In the genomic region with DNA sequence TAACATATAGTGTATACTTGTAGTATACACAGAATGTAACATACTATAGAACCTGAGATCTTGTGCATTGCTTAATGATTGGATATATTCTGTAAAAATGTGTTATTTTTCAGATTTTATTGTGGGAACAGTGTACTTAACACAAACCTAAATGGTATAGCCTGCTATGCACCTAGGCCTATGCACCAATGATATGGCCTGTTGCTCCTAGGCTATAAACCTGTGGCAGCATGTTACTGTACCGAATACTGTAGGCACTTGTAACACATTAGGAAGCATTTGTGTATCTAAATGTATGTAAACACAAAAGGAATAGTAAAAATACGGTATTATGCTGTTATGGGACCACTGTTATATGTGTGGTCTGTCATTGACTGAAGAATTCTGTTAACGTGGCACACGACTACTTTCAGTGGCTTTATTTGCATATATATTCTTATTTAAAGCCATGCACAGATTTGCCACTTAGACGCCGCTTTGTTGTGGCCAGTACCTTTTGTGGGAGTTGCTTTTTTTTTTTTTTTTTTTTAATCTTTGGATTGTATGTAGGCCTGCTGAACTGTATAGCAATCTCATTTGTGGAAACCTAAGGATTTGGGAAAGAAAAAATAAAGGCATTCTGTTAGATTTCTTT, we compare ENCODE assay signal across 16 cellular contexts. TPM values are rescaled to one million over a fixed set of nuclear protein-coding genes. Genes with fewer than 3 reads are reported as not detected.
DNase-seq lines count a peak whose midpoint lies in the region; ATAC-seq, FAIRE-seq and TF ChIP-seq lines count a peak whose summit lies in the region.
"Had no signal": no experiment of that assay in that cellular context is flagged by ENCODE, and none has a peak within 500 bp of the region (broad histone marks: within the 10 kb centered on the region; RNA-seq: fewer than 3 reads in every experiment).

No MANE protein-coding gene starts in this region.

- POLR2A ChIA-PET in CD8-positive, alpha-beta T cell (lab: Charles Lee), result no interaction called here
- POLR2A ChIA-PET in K562 (lab: Yijun Ruan, JAX), result no interaction called here

- H2AFZ ChIP-seq in K562 (ENCODE audit: low read depth, low read length), result no peak overlapping the region

- H3K9me3 Mint-ChIP-seq in CD8-positive, alpha-beta T cell, result no peaks in the 10 kb centered on the region
- H3K9me3 Mint-ChIP-seq: activated CD4-positive, alpha-beta T cell treated with anti-CD3 and anti-CD28 coated beads, Interleukin-2, amount 10 ng/mL, durations not matched to agents 24 days and 14 days; activated T-cell treated with anti-CD3 and anti-CD28 coated beads, Interleukin-2, amount 50 U/mL, for 24 hours had no signal

- H3K27me3 ChIP-seq in CD8-positive, alpha-beta T cell (ENCODE audit: insufficient read depth, low read length), result no peaks in the 10 kb centered on the region
- H3K27me3 ChIP-seq in K562 (ENCODE audit: control insufficient read depth in 2 of 2, insufficient read depth in 2 of 2, low read length in 2 of 2) (no peaks in the 10 kb centered on the region), thyroid gland (no peaks in the 10 kb centered on the region), small intestine (ENCODE audit: control insufficient read depth in 2 of 2, insufficient read depth in 2 of 2, low read length in 2 of 2) (no peaks in the 10 kb centered on the region)
- H3K27me3 ChIP-seq: sigmoid colon, upper lobe of left lung had no signal

- H3K4me2 ChIP-seq in K562 (ENCODE audit: insufficient read depth, low read length), result no peak overlapping the region

- FAIRE-seq in K562 (lab: Jason Lieb, UNC), result no peak
- FAIRE-seq in small intestine (lab: Jason Lieb, UNC), result no peak

- H3K36me3 Mint-ChIP-seq in CD8-positive, alpha-beta T cell, result peaks cover 10% of the 10 kb centered on the region

- TF ChIP-seq POLR2A in K562 (conservative IDR thresholded peaks at IDR 0.05), result no peak
- TF ChIP-seq POLR2A in thyroid gland (IDR thresholded peaks at IDR 0.05), result no peak

- peaks cover 99% of the 10 kb centered on the region for H3K79me2 ChIP-seq in K562 (ENCODE audit: control insufficient read depth, insufficient read depth, low read length)

- ATAC-seq in CD8-positive, alpha-beta T cell, result peak; percentile 36
- ATAC-seq in GM18907 (IDR thresholded peaks at IDR 0.05; ENCODE audit: unreplicated experiment) (peak; percentile 47), HG03342 (IDR thresholded peaks at IDR 0.05; ENCODE audit: unreplicated experiment) (peak; percentile 52), K562 (peak; percentile 37; the same call in 1 of the 3 replicates)

- no peak overlapping the region for H3K27ac Mint-ChIP-seq in CD8-positive, alpha-beta T cell
- H3K27ac Mint-ChIP-seq: activated CD4-positive, alpha-beta T cell treated with anti-CD3 and anti-CD28 coated beads, Interleukin-2, amount 10 ng/mL, durations not matched to agents 24 days and 14 days had no signal

- H3K4me1 ChIP-seq in CD8-positive, alpha-beta T cell (ENCODE audit: insufficient read depth, low read length), result peaks cover 89% of the 10 kb centered on the region
- peaks cover 3 to 8% of the 10 kb centered on the region in 2 experiments; a peak in 1 of 5 replicates for H3K4me1 ChIP-seq in K562 (replicated peaks in 1 of 2; ENCODE audit: control insufficient read depth in 2 of 2, insufficient read depth in 2 of 2, low read length in 2 of 2)
- peaks cover 33 to 45% of the 10 kb centered on the region in 2 donors for H3K4me1 ChIP-seq in thyroid gland
- H3K4me1 ChIP-seq in small intestine (ENCODE audit: control insufficient read depth in 2 of 2, insufficient read depth in 1 of 2, low read depth in 1 of 2, low read length in 1 of 2), result peaks cover 9 to 32% of the 10 kb centered on the region in 2 donors

- H3K4me1 Mint-ChIP-seq in CD8-positive, alpha-beta T cell (ENCODE audit: low read depth), result peaks cover 91% of the 10 kb centered on the region

- no peaks in the 10 kb centered on the region for H3K9me1 ChIP-seq in K562 (ENCODE audit: control insufficient read depth, insufficient read depth, low read length)

- no peak overlapping the region for H3K9ac ChIP-seq in K562 (ENCODE audit: insufficient read depth in 1 of 2, low read depth in 2 of 2, low read length in 2 of 2)

- H3K27me3 Mint-ChIP-seq in CD8-positive, alpha-beta T cell (ENCODE audit: low read depth), result no peaks in the 10 kb centered on the region
- H3K27me3 Mint-ChIP-seq: activated CD4-positive, alpha-beta T cell treated with anti-CD3 and anti-CD28 coated beads, Interleukin-2, amount 10 ng/mL, durations not matched to agents 24 days and 14 days; activated T-cell treated with anti-CD3 and anti-CD28 coated beads, Interleukin-2, amount 50 U/mL, for 24 hours had no signal

- DNase-seq in CD8-positive, alpha-beta T cell, result no peak
- DNase-seq in K562 (ENCODE audit: extremely low read depth in 1 of 4, low spot score in 3 of 4), result no peak
- DNase-seq in NCI-H82 treated with DMSO at 0.1 percent for 48 hours (lab: John Stamatoyannopoulos, UW; ENCODE audit: unreplicated experiment), result no peak
- no peak for DNase-seq in thyroid gland
- no peak for DNase-seq in small intestine
- no peak for DNase-seq in activated CD8-positive, alpha-beta memory T cell treated with anti-CD3 and anti-CD28 coated beads, Interleukin-2, amount 50 U/mL, for 4 hours
- DNase-seq: activated CD4-positive, alpha-beta T cell treated with anti-CD3 and anti-CD28 coated beads, Interleukin-2, amount 10 ng/mL, durations not matched to agents 24 days and 14 days; activated T-cell treated with anti-CD3 and anti-CD28 coated beads, Interleukin-2, amount 50 U/mL, for 24 hours; amygdala; mesenchymal stem cell; NCI-H345; sigmoid colon; stimulated activated CD4-positive, alpha-beta T cell treated with anti-CD3 and anti-CD28 coated beads, Interleukin-4, amount 100 ng/mL, for 1 hour; upper lobe of left lung had no signal

- H3K4me3 Mint-ChIP-seq in CD8-positive, alpha-beta T cell, result peak overlapping the region; percentile 8
- H3K4me3 Mint-ChIP-seq: activated CD4-positive, alpha-beta T cell treated with anti-CD3 and anti-CD28 coated beads, Interleukin-2, amount 10 ng/mL, durations not matched to agents 24 days and 14 days; activated T-cell treated with anti-CD3 and anti-CD28 coated beads, Interleukin-2, amount 50 U/mL, for 24 hours had no signal

- H3K27ac ChIP-seq in CD8-positive, alpha-beta T cell (ENCODE audit: low read depth, low read length), result no peak overlapping the region
- H3K27ac ChIP-seq in K562 (ENCODE audit: extremely low read depth, low read depth, low read length), result no peak overlapping the region
- H3K27ac ChIP-seq in thyroid gland, result no peak overlapping the region
- H3K27ac ChIP-seq in small intestine (ENCODE audit: low read depth in 1 of 2, low read length in 1 of 2), result no peak overlapping the region
- H3K27ac ChIP-seq: upper lobe of left lung had no signal

- in situ Hi-C loops in K562 (cut with MboI), result no loop called here

- TF ChIP-seq CTCF in CD8-positive, alpha-beta T cell (IDR thresholded peaks at IDR 0.05), result no peak
- TF ChIP-seq CTCF in K562 (IDR thresholded peaks at IDR 0.05 in 2 of 3, conservative IDR thresholded peaks at IDR 0.05 in 1 of 3; ENCODE audit: insufficient read depth in 2 of 3, low read depth in 1 of 3, low read length in 3 of 3) (no peak), thyroid gland (IDR thresholded peaks at IDR 0.05) (no peak)

- H3K36me3 ChIP-seq in CD8-positive, alpha-beta T cell (ENCODE audit: insufficient read depth, low read length), result no peaks in the 10 kb centered on the region
- peaks cover 20% of the 10 kb centered on the region for H3K36me3 ChIP-seq in K562 (ENCODE audit: control insufficient read depth, insufficient read depth, low read length)
- H3K36me3 ChIP-seq in thyroid gland, result no peaks in the 10 kb centered on the region
- no peaks in the 10 kb centered on the region for H3K36me3 ChIP-seq in small intestine (ENCODE audit: control insufficient read depth in 2 of 2, insufficient read depth in 2 of 2, low read length in 2 of 2)
- H3K36me3 ChIP-seq: sigmoid colon, upper lobe of left lung had no signal

- TF ChIP-seq RAD21 in K562 (CRISPR knock-in tag; conservative IDR thresholded peaks at IDR 0.05 in 1 of 2, IDR thresholded peaks at IDR 0.05 in 1 of 2), result no peak

- H3K4me3 ChIP-seq in CD8-positive, alpha-beta T cell (ENCODE audit: low read depth, low read length), result no peak overlapping the region
- H3K4me3 ChIP-seq in K562 (no peak overlapping the region), thyroid gland (replicated peaks in 1 of 3) (no peak overlapping the region), small intestine (ENCODE audit: low read depth in 1 of 2, low read length in 2 of 2) (no peak overlapping the region)
- H3K4me3 ChIP-seq: sigmoid colon, upper lobe of left lung had no signal

- 85% methylated on average over 6 of the region's 6 CpGs for whole genome bisulfite sequencing in K562 (ENCODE audit: insufficient coverage, low coverage, missing lambda C conversion rate)
- WGBS in thyroid gland, 2 donors, result 88 to 92% methylated on average over 6 of the region's 6 CpGs
- 58 to 69% (median 59%) methylated on average over 6 of the region's 6 CpGs for WGBS in small intestine, 3 donors

- intact Hi-C loops in CD8-positive, alpha-beta T cell (cut with DNase I, micrococcal nuclease), result loop anchor here in 1 of 2 experiments (10.0 kb wide), 1 partner anchor 975 kb away; a partner anchor contains a TSS
- intact Hi-C loops in K562 (cut with micrococcal nuclease) (no loop called here), thyroid gland (cut with DNase I) (no loop called here)

- no TSS peak for BruUV-seq in K562 (replicated peaks; lab: Mats Ljungman, UMichigan)

- CTCF ChIA-PET in CD8-positive, alpha-beta T cell (lab: Charles Lee), result no interaction called here
- CTCF ChIA-PET in K562 (lab: Yijun Ruan, JAX; ENCODE audit: low intra/inter-chr PET ratio), result no interaction called here

- no peaks in the 10 kb centered on the region for H3K9me3 ChIP-seq in CD8-positive, alpha-beta T cell (ENCODE audit: low read length)
- no peaks in the 10 kb centered on the region for H3K9me3 ChIP-seq in K562 (replicated peaks; ENCODE audit: control insufficient read depth, insufficient read depth, low read depth, low read length)
- no peaks in the 10 kb centered on the region for H3K9me3 ChIP-seq in thyroid gland
- no peaks in the 10 kb centered on the region for H3K9me3 ChIP-seq in small intestine (ENCODE audit: control insufficient read depth, low read depth)
- H3K9me3 ChIP-seq: sigmoid colon, upper lobe of left lung had no signal

- no peak for TF ChIP-seq EP300 in K562 (IDR thresholded peaks at IDR 0.05; ENCODE audit: low read length)

- H4K20me1 ChIP-seq in K562 (replicated peaks; ENCODE audit: control insufficient read depth, insufficient read depth, low read length), result peaks cover 42% of the 10 kb centered on the region

RNA-seq across cellular contexts. Expression of a gene that starts 7.4 kb away (rescaled TPM):
- 100 to 1,000 TPM; 164 to 176 TPM for total RNA-seq in CD8-positive, alpha-beta T cell
- 103 and 354 TPM in 2 replicates for total RNA-seq in K562 (2011; cell fraction: chromatin; rRNA removed; ENCODE audit: low replicate concordance)
- 51.4 and 78.0 TPM in 2 replicates for total RNA-seq in K562 (2011; cell fraction: nucleolus; rRNA removed)
- 169 and 319 TPM in 2 replicates for total RNA-seq in K562 (2011; cell fraction: nucleoplasm; rRNA removed)
- 61.9 and 80.9 TPM in 2 replicates for total RNA-seq in K562 (2014; rRNA removed)
- total RNA-seq in K562 (2014; rRNA removed; fragmentation: Illumina TruSeq; extraction: Trizol), result 95.8 and 110 TPM in 2 replicates
- total RNA-seq in K562 (2015; rRNA removed; fragmentation: Illumina TruSeq; extraction: Trizol), result 83.5 and 95.9 TPM in 2 replicates
- 135 and 139 TPM in 2 replicates for total RNA-seq in K562 (2021)
- polyA plus RNA-seq in K562 (2011; rRNA removed), result 154 and 199 TPM in 2 replicates
- 90.9 and 95.9 TPM in 2 replicates for polyA plus RNA-seq in K562 (2011; cell fraction: cytosol; rRNA removed)
- 82.8 and 107 TPM in 2 replicates for polyA plus RNA-seq in K562 (2011; cell fraction: nucleus; rRNA removed)
- 83.1 and 85.3 TPM in 2 replicates for polyA plus RNA-seq in K562 (2012)
- 111 and 143 TPM in 2 replicates for polyA plus RNA-seq in K562 (2014; fragmentation: Illumina TruSeq; extraction: Trizol)
- 10 to 100 TPM; 51.1 to 51.5 TPM for polyA plus RNA-seq in K562 (2014; fragmentation: Nextera tagmentation; extraction: Ambion mirVana)
- 73.2 and 83.1 TPM in 2 replicates for polyA plus RNA-seq in K562 (2014; rRNA removed)
- polyA minus RNA-seq in K562 (2011; rRNA and poly(A)+ RNA removed), result 306 and 307 TPM in 2 replicates
- 83.0 and 122 TPM in 2 replicates for polyA minus RNA-seq in K562 (2011; cell fraction: cytosol; rRNA and poly(A)+ RNA removed)
- polyA minus RNA-seq in K562 (2011; cell fraction: nucleus; rRNA and poly(A)+ RNA removed), result 103 and 206 TPM in 2 replicates
- total RNA-seq in thyroid gland, result 100 to 1,000 TPM; 171 to 234 (median 174) TPM
- polyA plus RNA-seq in small intestine, result 10 to 100 TPM; 58.1 to 74.9 (median 73.2) TPM
